In the genomic region with DNA sequence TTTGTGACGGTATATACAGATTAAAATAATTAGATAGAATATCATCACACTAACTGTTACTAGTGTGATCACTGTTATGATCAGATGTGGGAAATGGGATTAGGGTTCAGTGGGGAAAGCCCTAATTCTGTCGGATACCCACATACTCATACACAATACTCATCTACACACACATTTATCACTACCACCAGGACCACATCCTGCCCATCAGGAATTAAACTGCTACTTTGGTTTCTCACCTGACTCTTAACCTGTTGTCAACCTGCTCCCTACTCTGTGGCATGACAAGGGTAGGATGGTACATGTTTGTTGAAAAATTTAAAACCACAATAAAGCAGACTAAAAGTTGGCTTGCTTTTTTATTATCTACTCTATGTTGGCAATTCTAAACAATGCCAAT, we compare ENCODE assay signal across 28 cellular contexts. TPM values are rescaled to one million over a fixed set of nuclear protein-coding genes. Genes with fewer than 3 reads are reported as not detected.
"Had no signal": no experiment of that assay in that cellular context is flagged by ENCODE, and none has a peak within 500 bp of the region (broad histone marks: within the 10 kb centered on the region; RNA-seq: fewer than 3 reads in every experiment).

No MANE protein-coding gene starts in this region.

- H3K27ac ChIP-seq: neutrophil, pancreas, prostate gland, right lobe of liver, sigmoid colon, suprapubic skin, testis, tibial artery, transverse colon, upper lobe of right lung, vagina had no signal

- H3K4me3 ChIP-seq: pancreas, prostate gland, right lobe of liver, sigmoid colon, suprapubic skin, testis, tibial artery, transverse colon, upper lobe of right lung, vagina had no signal

- H3K27me3 Mint-ChIP-seq: naive B cell; stimulated activated memory B cell treated with anti-CD40 and anti-IgM and Interleukin-4, amounts not matched to agents 10 μg/mL and 1 μg/mL and 100 μg/mL, for 72 hours; stimulated activated naive CD8-positive, alpha-beta T cell treated with anti-CD3 and anti-CD28 coated beads, Interleukin-15, Interleukin-2, amounts not matched to agents 100 ng/mL and 50 ng/mL, for 24 hours; type B pancreatic cell had no signal

- H3K36me3 Mint-ChIP-seq: natural killer cell treated with Interleukin-12 subunit alpha and Interleukin-12 subunit beta and Interleukin-15 and Interleukin-18, amount 100 ng/mL, for 72 hours had no signal

- H3K4me3 Mint-ChIP-seq: naive B cell; naive thymus-derived CD8-positive, alpha-beta T cell; natural killer cell treated with Interleukin-12 subunit alpha and Interleukin-12 subunit beta and Interleukin-15 and Interleukin-18, amount 100 ng/mL, for 72 hours; nephron progenitor cell; neural crest cell; stimulated activated memory B cell treated with anti-CD40 and anti-IgM and Interleukin-4, amounts not matched to agents 10 μg/mL and 1 μg/mL and 100 μg/mL, for 72 hours; stimulated activated naive CD8-positive, alpha-beta T cell treated with anti-CD3 and anti-CD28 coated beads, Interleukin-15, Interleukin-2, amounts not matched to agents 100 ng/mL and 50 ng/mL, for 24 hours; type B pancreatic cell had no signal

- H3K4me1 ChIP-seq: pancreas, prostate gland, right lobe of liver, sigmoid colon, suprapubic skin, testis, tibial artery, transverse colon, upper lobe of right lung, vagina had no signal

- DNase-seq: naive B cell; naive thymus-derived CD8-positive, alpha-beta T cell; nephron progenitor cell; nucleus accumbens; pancreas; right cardiac atrium; right lobe of liver; sigmoid colon; small intestine; stimulated activated CD4-positive, alpha-beta T cell treated with anti-CD3 and anti-CD28 coated beads, Interleukin-15, amount 100 ng/mL, for 24 hours; stimulated activated CD4-positive, alpha-beta T cell treated with anti-CD3 and anti-CD28 coated beads, Interleukin-2, amount 100 ng/mL, for 24 hours; stimulated activated CD4-positive, alpha-beta T cell treated with anti-CD3 and anti-CD28 coated beads, Interleukin-2, amount 100 ng/mL, for 48 hours; stimulated activated CD4-positive, alpha-beta T cell treated with anti-CD3 and anti-CD28 coated beads, Interleukin-4, amount 100 ng/mL, for 24 hours; stimulated activated naive CD4-positive, alpha-beta T cell; substantia nigra; testis; tibial artery; transverse colon; upper lobe of right lung had no signal

- ATAC-seq: naive thymus-derived CD8-positive, alpha-beta T cell; natural killer cell treated with Interleukin-12 subunit alpha and Interleukin-12 subunit beta and Interleukin-15 and Interleukin-18, amount 100 ng/mL, for 72 hours; pancreas; right cardiac atrium; right lobe of liver; stimulated activated memory B cell treated with anti-CD40 and anti-IgM and Interleukin-4, amounts not matched to agents 10 μg/mL and 1 μg/mL and 100 μg/mL, for 72 hours; upper lobe of right lung had no signal

- H3K27ac Mint-ChIP-seq: naive B cell; natural killer cell treated with Interleukin-12 subunit alpha and Interleukin-12 subunit beta and Interleukin-15 and Interleukin-18, amount 100 ng/mL, for 72 hours; stimulated activated memory B cell treated with anti-CD40 and anti-IgM and Interleukin-4, amounts not matched to agents 10 μg/mL and 1 μg/mL and 100 μg/mL, for 72 hours; stimulated activated naive CD8-positive, alpha-beta T cell treated with anti-CD3 and anti-CD28 coated beads, Interleukin-15, Interleukin-2, amounts not matched to agents 100 ng/mL and 50 ng/mL, for 24 hours; type B pancreatic cell had no signal

- H3K9me3 ChIP-seq: neutrophil, pancreas, prostate gland, right lobe of liver, sigmoid colon, suprapubic skin, testis, tibial artery, transverse colon, upper lobe of right lung, vagina had no signal

- FAIRE-seq: pancreas, small intestine had no signal

- H3K27me3 ChIP-seq: pancreas, right lobe of liver, sigmoid colon, suprapubic skin, testis, tibial artery, transverse colon, upper lobe of right lung, vagina had no signal

- H3K36me3 ChIP-seq: neutrophil, pancreas, prostate gland, right lobe of liver, transverse colon, upper lobe of right lung, vagina had no signal

- H3K4me1 Mint-ChIP-seq: naive B cell; stimulated activated memory B cell treated with anti-CD40 and anti-IgM and Interleukin-4, amounts not matched to agents 10 μg/mL and 1 μg/mL and 100 μg/mL, for 72 hours had no signal

- H3K9me3 Mint-ChIP-seq: natural killer cell treated with Interleukin-12 subunit alpha and Interleukin-12 subunit beta and Interleukin-15 and Interleukin-18, amount 100 ng/mL, for 72 hours; nephron progenitor cell; neural crest cell; stimulated activated memory B cell treated with anti-CD40 and anti-IgM and Interleukin-4, amounts not matched to agents 10 μg/mL and 1 μg/mL and 100 μg/mL, for 72 hours; stimulated activated naive CD8-positive, alpha-beta T cell treated with anti-CD3 and anti-CD28 coated beads, Interleukin-15, Interleukin-2, amounts not matched to agents 100 ng/mL and 50 ng/mL, for 24 hours had no signal

RNA-seq across cellular contexts. Expression of a gene that starts 24.8 kb away (rescaled TPM):
- total RNA-seq: naive thymus-derived CD8-positive, alpha-beta T cell; natural killer cell treated with Interleukin-12 subunit alpha and Interleukin-12 subunit beta and Interleukin-15 and Interleukin-18, amount 100 ng/mL, for 72 hours had no signal
